21 cellular contexts compared by ENCODE assay signal in genomic region chr6:134057478-134057877, GRCh38. TPM values are rescaled to one million over a fixed set of nuclear protein-coding genes. Genes with fewer than 3 reads are reported as not detected.
DNase-seq lines count a peak whose midpoint lies in the region; ATAC-seq and TF ChIP-seq lines count a peak whose summit lies in the region.
"Had no signal": no experiment of that assay in that cellular context is flagged by ENCODE, and none has a peak within 500 bp of the region (broad histone marks: within the 10 kb centered on the region; RNA-seq: fewer than 3 reads in every experiment).

No MANE protein-coding gene starts in this region.

- H3K27me3 Mint-ChIP-seq in activated T-helper 17 cell treated with anti-CD3 and anti-CD28 coated beads, Interleukin-2, amount 50 U/mL, for 72 hours: peaks cover 4% of the 10 kb centered on the region
- H3K27me3 Mint-ChIP-seq: activated naive CD8-positive, alpha-beta T cell treated with anti-CD3 and anti-CD28 coated beads, Interleukin-2, amount 50 U/mL, for 24 hours had no signal

- H3K36me3 Mint-ChIP-seq in activated T-helper 17 cell treated with anti-CD3 and anti-CD28 coated beads, Interleukin-2, amount 50 U/mL, for 72 hours (ENCODE audit: low read depth): no peaks in the 10 kb centered on the region
- H3K36me3 Mint-ChIP-seq: naive thymus-derived CD4-positive, alpha-beta T cell had no signal

- no peak overlapping the region for H3K4ac ChIP-seq in neuronal stem cell (ENCODE audit: low read length)

- H3K9me3 ChIP-seq in Loucy (ENCODE audit: insufficient read depth, low read depth, low read length) (no peaks in the 10 kb centered on the region), mammary epithelial cell (replicated peaks; ENCODE audit: insufficient read depth, low read length) (no peaks in the 10 kb centered on the region), neuronal stem cell (replicated peaks in 1 of 2; ENCODE audit: control insufficient read depth in 2 of 2, insufficient read depth in 1 of 2, low read depth in 1 of 2, low read length in 2 of 2) (no peaks in the 10 kb centered on the region)
- H3K9me3 ChIP-seq: BLaER1, esophagus squamous epithelium had no signal

- CTCF ChIA-PET in mammary epithelial cell (lab: Charles Lee; ENCODE audit: low non-redundant PET): no interaction called here

- H3K27me3 ChIP-seq in Loucy (ENCODE audit: insufficient read depth, low read length, poor library complexity, severe bottlenecking) (no peaks in the 10 kb centered on the region), mammary epithelial cell (ENCODE audit: insufficient read depth, low read length) (no peaks in the 10 kb centered on the region), neuronal stem cell (ENCODE audit: control insufficient read depth in 3 of 3, insufficient read depth in 3 of 3, low read depth in 1 of 3, low read length in 3 of 3) (no peaks in the 10 kb centered on the region)
- H3K27me3 ChIP-seq: BLaER1, cardiac muscle cell, dorsolateral prefrontal cortex, esophagus squamous epithelium had no signal

- in situ Hi-C loops in mammary epithelial cell (cut with MboI; ENCODE audit: low sequenced_read_pairs in 2 of 2): no loop called here

- 0% methylated on average over 2 of the region's 2 CpGs for WGBS in mammary epithelial cell (ENCODE audit: low coverage, missing lambda C conversion rate)
- WGBS in neuronal stem cell (ENCODE audit: extremely low coverage in 2 of 2, insufficient read length in 2 of 2, insufficient replicate concordance in 1 of 2), 2 donors: no CpG with 5 or more reads among the region's 2 CpGs

- H2AK5ac ChIP-seq in neuronal stem cell (ENCODE audit: low read depth, low read length): no peak overlapping the region

- H3K4me3 Mint-ChIP-seq in activated T-helper 17 cell treated with anti-CD3 and anti-CD28 coated beads, Interleukin-2, amount 50 U/mL, for 72 hours: no peak overlapping the region
- H3K4me3 Mint-ChIP-seq: activated naive CD8-positive, alpha-beta T cell treated with anti-CD3 and anti-CD28 coated beads, Interleukin-2, amount 50 U/mL, for 24 hours; activated T-helper 1 cell treated with anti-CD3 and anti-CD28 coated beads, Interleukin-12 subunit alpha, Interleukin-12 subunit beta, Interleukin-2, Interleukin-4 antibody, amounts not matched to agents 30 ng/mL and 10 ng/mL and 1 ng/mL, durations not matched to agents 14 hours and 24 hours and 36 hours; naive thymus-derived CD4-positive, alpha-beta T cell had no signal

- no peak overlapping the region for H3K4me3 ChIP-seq in Loucy (ENCODE audit: low read length, poor library complexity, severe bottlenecking)
- H3K4me3 ChIP-seq in mammary epithelial cell (replicated peaks in 1 of 3; ENCODE audit: insufficient read depth in 1 of 3, low read depth in 2 of 3, low read length in 3 of 3): no peak overlapping the region
- H3K4me3 ChIP-seq in neuronal stem cell (ENCODE audit: low read length in 2 of 2): no peak overlapping the region
- H3K4me3 ChIP-seq: BLaER1, cardiac muscle cell, dorsolateral prefrontal cortex, esophagus squamous epithelium had no signal

- no peak overlapping the region for H2BK15ac ChIP-seq in neuronal stem cell (ENCODE audit: low read length)

- H2BK5ac ChIP-seq in neuronal stem cell (ENCODE audit: low read length): no peak overlapping the region

- H3K36me3 ChIP-seq in Loucy (ENCODE audit: insufficient read depth, low read length) (no peaks in the 10 kb centered on the region), mammary epithelial cell (ENCODE audit: insufficient read depth, low read length) (no peaks in the 10 kb centered on the region), neuronal stem cell (replicated peaks in 1 of 2; ENCODE audit: control insufficient read depth in 2 of 2, insufficient read depth in 2 of 2, low read length in 2 of 2) (no peaks in the 10 kb centered on the region)
- H3K36me3 ChIP-seq: BLaER1, cardiac muscle cell, esophagus squamous epithelium had no signal

- no peak overlapping the region for H4K8ac ChIP-seq in neuronal stem cell (ENCODE audit: low read depth, low read length)

- no peaks in the 10 kb centered on the region for H3K9me2 ChIP-seq in Loucy (replicated peaks; ENCODE audit: low read depth, low read length)

- intact Hi-C loops in mammary epithelial cell (cut with micrococcal nuclease): loop anchor here (1.0 kb wide), 1 partner anchor 21 kb away; no protein-coding TSS in a partner anchor

- TF ChIP-seq CTCF in Loucy (conservative IDR thresholded peaks at IDR 0.05; ENCODE audit: low read length) (no peak), mammary epithelial cell (conservative IDR thresholded peaks at IDR 0.05 in 1 of 2, IDR thresholded peaks at IDR 0.05 in 1 of 2; ENCODE audit: extremely low read depth in 1 of 2, insufficient read depth in 1 of 2, low read depth in 1 of 2, low read length in 2 of 2) (no peak)

- no peak overlapping the region for H2BK120ac ChIP-seq in neuronal stem cell (ENCODE audit: low read depth, low read length)

- H2BK12ac ChIP-seq in neuronal stem cell (ENCODE audit: low read length): no peak overlapping the region

- dilution Hi-C loops in mammary epithelial cell (cut with HindIII; ENCODE audit: low sequenced_read_pairs): no loop called here

- no peak overlapping the region for H3K27ac Mint-ChIP-seq in activated T-helper 17 cell treated with anti-CD3 and anti-CD28 coated beads, Interleukin-2, amount 50 U/mL, for 72 hours
- H3K27ac Mint-ChIP-seq: activated naive CD8-positive, alpha-beta T cell treated with anti-CD3 and anti-CD28 coated beads, Interleukin-2, amount 50 U/mL, for 24 hours; activated T-helper 1 cell treated with anti-CD3 and anti-CD28 coated beads, Interleukin-12 subunit alpha, Interleukin-12 subunit beta, Interleukin-2, Interleukin-4 antibody, amounts not matched to agents 30 ng/mL and 10 ng/mL and 1 ng/mL, durations not matched to agents 14 hours and 24 hours and 36 hours; naive thymus-derived CD4-positive, alpha-beta T cell had no signal

- no peaks in the 10 kb centered on the region for H3K79me1 ChIP-seq in neuronal stem cell (ENCODE audit: low read depth, low read length)

- H3K23ac ChIP-seq in neuronal stem cell (ENCODE audit: low read depth, low read length, poor library complexity): no peak overlapping the region

- no peak overlapping the region for H3K14ac ChIP-seq in neuronal stem cell (ENCODE audit: low read length)

- ATAC-seq in activated T-helper 17 cell treated with anti-CD3 and anti-CD28 coated beads, Interleukin-2, amount 50 U/mL, for 72 hours (replicated peaks): no peak
- no peak for ATAC-seq in activated CD4-positive, CD25-positive, alpha-beta regulatory T cell treated with anti-CD3 and anti-CD28 coated beads, Interleukin-2, amount 50 U/mL, for 24 hours
- ATAC-seq in GM19467 (IDR thresholded peaks at IDR 0.05; ENCODE audit: unreplicated experiment): no peak
- ATAC-seq: activated naive CD8-positive, alpha-beta T cell treated with anti-CD3 and anti-CD28 coated beads, Interleukin-2, amount 50 U/mL, for 24 hours; naive thymus-derived CD4-positive, alpha-beta T cell had no signal

- no peaks in the 10 kb centered on the region for H3K4me1 ChIP-seq in Loucy (ENCODE audit: insufficient read depth, low read length, poor library complexity, severe bottlenecking)
- peaks cover 44% of the 10 kb centered on the region for H3K4me1 ChIP-seq in mammary epithelial cell (ENCODE audit: insufficient read depth, low read length)
- peaks cover 13 to 18% of the 10 kb centered on the region in 2 donors for H3K4me1 ChIP-seq in neuronal stem cell (ENCODE audit: control insufficient read depth in 2 of 2, insufficient read depth in 1 of 2, low read depth in 1 of 2, low read length in 2 of 2)

- H4K20me1 ChIP-seq in Loucy (ENCODE audit: insufficient read depth, low read length, poor library complexity, severe bottlenecking) (no peaks in the 10 kb centered on the region), mammary epithelial cell (ENCODE audit: insufficient read depth, low read length) (no peaks in the 10 kb centered on the region)
- H4K20me1 ChIP-seq: BLaER1 had no signal

- 0 out of 2 replicates have a peak overlapping the region, but pooled peaks have one; percentile 8 for H2AFZ ChIP-seq in Loucy (ENCODE audit: low read length)
- H2AFZ ChIP-seq in mammary epithelial cell (ENCODE audit: low read depth, low read length): peak overlapping the region; percentile 71
- H2AFZ ChIP-seq in neuronal stem cell (ENCODE audit: low read length): peak overlapping the region; percentile 74

- H3K4me1 Mint-ChIP-seq in activated T-helper 17 cell treated with anti-CD3 and anti-CD28 coated beads, Interleukin-2, amount 50 U/mL, for 72 hours: peaks cover 4% of the 10 kb centered on the region

- no peaks in the 10 kb centered on the region for H3F3A ChIP-seq in Loucy (ENCODE audit: low read depth)

- DNase-seq in NCI-H1417 (lab: John Stamatoyannopoulos, UW) (peak in 2 of 3 experiments; percentile 28 to 36), NCI-H1417 treated with DMSO at 0.1 percent for 48 hours (lab: John Stamatoyannopoulos, UW) (no peak), mammary epithelial cell (peak; percentile 94), neuronal stem cell (ENCODE audit: low spot score) (no peak)
- DNase-seq: 8988T; activated CD4-positive, CD25-positive, alpha-beta regulatory T cell treated with anti-CD3 and anti-CD28 coated beads, Interleukin-2, amount 50 U/mL, for 72 hours; activated naive CD8-positive, alpha-beta T cell treated with anti-CD3 and anti-CD28 coated beads, Interleukin-2, amount 50 U/mL, for 24 hours; dorsolateral prefrontal cortex; esophagus squamous epithelium; naive thymus-derived CD4-positive, alpha-beta T cell; NCI-H1092 treated with DMSO at 0.1 percent for 48 hours; stimulated activated CD4-positive, alpha-beta T cell treated with anti-CD3 and anti-CD28 coated beads, Interleukin-4, amount 100 ng/mL, for 4 hours; substantia nigra had no signal

- no peak overlapping the region for H3K18ac ChIP-seq in neuronal stem cell (ENCODE audit: low read length)

- H3K79me2 ChIP-seq in Loucy (ENCODE audit: insufficient read depth, low read length) (no peaks in the 10 kb centered on the region), mammary epithelial cell (ENCODE audit: insufficient read depth, low read length) (no peaks in the 10 kb centered on the region)

- H4K91ac ChIP-seq in neuronal stem cell (ENCODE audit: low read depth, low read length, poor library complexity): no peak overlapping the region

- H3K9ac ChIP-seq in Loucy (ENCODE audit: low read depth, low read length, poor library complexity, severe bottlenecking) (peak overlapping the region; percentile 5), mammary epithelial cell (ENCODE audit: insufficient read depth, low read length) (peak overlapping the region; percentile 54), neuronal stem cell (ENCODE audit: low read depth, low read length, poor library complexity) (no peak overlapping the region)
- H3K9ac ChIP-seq: BLaER1 had no signal

- H3K4me2 ChIP-seq in Loucy (ENCODE audit: low read depth, low read length, poor library complexity, severe bottlenecking) (no peak overlapping the region), mammary epithelial cell (ENCODE audit: insufficient read depth, low read depth, low read length) (peak overlapping the region; percentile 53), neuronal stem cell (ENCODE audit: insufficient read depth, low read length, poor library complexity, severe bottlenecking) (no peak overlapping the region)
- H3K4me2 ChIP-seq: BLaER1 had no signal

- H3K27ac ChIP-seq in mammary epithelial cell (ENCODE audit: insufficient read depth, low read depth, low read length) (peak overlapping the region; percentile 70), neuronal stem cell (replicated peaks; ENCODE audit: low read length) (peak overlapping the region; percentile 5)
- H3K27ac ChIP-seq: BLaER1, cardiac muscle cell, dorsolateral prefrontal cortex had no signal

- H3K9me3 Mint-ChIP-seq in activated T-helper 17 cell treated with anti-CD3 and anti-CD28 coated beads, Interleukin-2, amount 50 U/mL, for 72 hours: no peaks in the 10 kb centered on the region
- H3K9me3 Mint-ChIP-seq: activated naive CD8-positive, alpha-beta T cell treated with anti-CD3 and anti-CD28 coated beads, Interleukin-2, amount 50 U/mL, for 24 hours; activated T-helper 1 cell treated with anti-CD3 and anti-CD28 coated beads, Interleukin-12 subunit alpha, Interleukin-12 subunit beta, Interleukin-2, Interleukin-4 antibody, amounts not matched to agents 30 ng/mL and 10 ng/mL and 1 ng/mL, durations not matched to agents 14 hours and 24 hours and 36 hours; naive thymus-derived CD4-positive, alpha-beta T cell had no signal

- BruUV-seq in mammary epithelial cell (replicated peaks; lab: Mats Ljungman, UMichigan): no TSS peak

RNA-seq across cellular contexts. Expression of gene SLC2A12, which starts 5.1 kb away (rescaled TPM):
- 10 to 100 TPM in 1 of 2 donors, 1 to 10 TPM in 1; 1.4 to 11.5 TPM for total RNA-seq in mammary epithelial cell
- 1.3 TPM for polyA plus RNA-seq in mammary epithelial cell
- 1.3 TPM for polyA minus RNA-seq in mammary epithelial cell
- polyA plus RNA-seq in neuronal stem cell (2013, experiment 1 of 2): 18.1 TPM
- 19.1 TPM for polyA plus RNA-seq in neuronal stem cell (2013, experiment 2 of 2)
- under 1 TPM; 0.13 to 0.37 TPM for total RNA-seq in activated T-helper 17 cell treated with anti-CD3 and anti-CD28 coated beads, Interleukin-2, amount 50 U/mL, for 72 hours
- total RNA-seq: activated CD8-positive, alpha-beta memory T cell treated with anti-CD3 and anti-CD28 coated beads for 36 hours; activated T-helper 1 cell treated with anti-CD3 and anti-CD28 coated beads, Interleukin-12 subunit alpha, Interleukin-12 subunit beta, Interleukin-2, Interleukin-4 antibody, amounts not matched to agents 30 ng/mL and 10 ng/mL and 1 ng/mL, durations not matched to agents 14 hours and 24 hours and 36 hours had no signal

Comparison
In these comparisons a context has a peak if more than half of its experiments do, and no peak if none do; other contexts are left out.
1. DNase-seq: peak in NCI-H1417 (2 of 3) and mammary epithelial cell (single experiment); none in NCI-H1417 treated with DMSO at 0.1 percent for 48 hours (single experiment) and neuronal stem cell (single experiment).
2. H2AFZ ChIP-seq: peak in every context shown above with its lines; median percentile 74 in neuronal stem cell; 71 in mammary epithelial cell; 8 in Loucy.